Comparison of ENCODE assay signal across 9 cellular contexts in the genomic region with DNA sequence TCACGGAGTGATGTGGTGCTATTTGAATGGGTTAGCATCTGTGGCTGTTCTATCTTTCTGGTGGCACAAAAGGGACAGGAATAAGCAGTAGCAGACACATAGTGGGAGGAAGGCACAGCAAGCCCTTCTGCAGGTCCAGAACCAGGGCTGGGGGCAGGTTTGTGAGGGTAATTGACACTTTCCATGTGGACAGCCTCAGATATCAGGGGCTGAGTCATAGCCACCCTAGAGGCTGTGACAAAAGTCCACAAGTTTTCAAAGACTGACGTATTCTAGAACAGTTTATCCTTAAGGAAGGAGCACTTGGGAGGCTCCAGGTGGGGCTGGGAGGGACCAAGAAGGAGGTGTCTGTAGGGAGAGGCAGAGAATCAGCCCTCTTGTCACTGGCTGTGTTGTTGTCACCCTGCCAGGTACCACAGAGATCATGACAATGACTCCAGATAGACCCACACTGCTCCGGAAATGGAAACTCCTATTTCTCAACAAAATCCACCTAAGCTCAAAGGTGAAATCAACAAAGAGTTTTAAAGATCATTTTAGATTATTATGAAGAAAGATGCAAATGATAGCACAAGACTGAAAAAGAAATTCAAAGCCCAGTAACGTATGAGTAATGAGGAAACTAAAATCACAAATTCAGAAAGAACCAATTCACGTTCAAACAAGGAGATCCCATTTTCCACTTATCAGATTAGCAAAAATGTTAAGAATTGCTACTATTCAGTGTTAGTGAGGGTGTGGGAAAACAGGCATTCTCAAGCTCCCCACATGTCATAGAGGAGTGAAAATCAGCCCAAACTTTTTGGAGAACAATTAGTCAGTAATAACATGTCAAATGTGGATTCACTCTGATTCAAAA. TPM values are rescaled to one million over a fixed set of nuclear protein-coding genes. Genes with fewer than 3 reads are reported as not detected.
DNase-seq lines count a peak whose midpoint lies in the region; ATAC-seq and TF ChIP-seq lines count a peak whose summit lies in the region.
"Had no signal": no experiment of that assay in that cellular context is flagged by ENCODE, and none has a peak within 500 bp of the region (broad histone marks: within the 10 kb centered on the region; RNA-seq: fewer than 3 reads in every experiment).

No MANE protein-coding gene starts in this region.

- peak in 1 of 4 donors; percentile 59 for DNase-seq in body of pancreas
- DNase-seq in trophoblast cell, result peak; percentile 76 to 86
- DNase-seq in cortex of kidney (lab: John Stamatoyannopoulos, UW), result no peak
- no peak for DNase-seq in DMS153 (lab: John Stamatoyannopoulos, UW)
- DNase-seq: H7 had no signal

- peak overlapping the region; percentile 56 for H2BK120ac ChIP-seq in trophoblast cell (ENCODE audit: insufficient read depth, low read length, poor library complexity)

- WGBS in body of pancreas, 2 donors, result 40 to 54% methylated on average over 5 of the region's 5 CpGs
- WGBS in trophoblast cell (ENCODE audit: extremely low coverage, insufficient coverage, insufficient read length), result no CpG with 5 or more reads among the region's 5 CpGs

- H4K8ac ChIP-seq in trophoblast cell (ENCODE audit: low read depth, low read length), result no peak overlapping the region

- no peak overlapping the region for H2BK5ac ChIP-seq in trophoblast cell (ENCODE audit: low read depth, low read length, poor library complexity)

- no peak overlapping the region for H3K18ac ChIP-seq in trophoblast cell (ENCODE audit: low read length)

- H3K27ac ChIP-seq in HUES6 (ENCODE audit: low read depth, low read length) (peak overlapping the region; percentile 57; the same call in 1 of the 2 replicates), body of pancreas (peak overlapping the region in 3 of 4 donors; percentile 61 to 74 (median 64)), trophoblast cell (ENCODE audit: low read depth, low read length) (peak overlapping the region; percentile 57)

- ATAC-seq in GM18502 (IDR thresholded peaks at IDR 0.05; ENCODE audit: poor library complexity, unreplicated experiment) (peak; percentile 61), body of pancreas (peak; percentile 80), HG03354 (IDR thresholded peaks at IDR 0.05; ENCODE audit: poor library complexity, severe bottlenecking, unreplicated experiment) (no peak), HG02973 (IDR thresholded peaks at IDR 0.05; ENCODE audit: unreplicated experiment) (no peak)

- no peak overlapping the region for H3K4ac ChIP-seq in trophoblast cell (ENCODE audit: low read depth, low read length)

- no peak overlapping the region for H2AFZ ChIP-seq in trophoblast cell (ENCODE audit: insufficient read depth, low read length, poor library complexity)

- H3K14ac ChIP-seq in trophoblast cell (ENCODE audit: low read length), result peak overlapping the region; percentile 50

- H2AK5ac ChIP-seq in trophoblast cell (ENCODE audit: low read length), result no peak overlapping the region

- peak overlapping the region; percentile 19 for H3K4me2 ChIP-seq in trophoblast cell (ENCODE audit: low read length)

- peaks cover 3% of the 10 kb centered on the region for H3K79me1 ChIP-seq in trophoblast cell (ENCODE audit: low read length)

- H3K4me1 ChIP-seq in HUES6 (ENCODE audit: control insufficient read depth, insufficient read depth, low read length) (peaks cover 20% of the 10 kb centered on the region), body of pancreas (peaks cover 5% of the 10 kb centered on the region), trophoblast cell (ENCODE audit: control insufficient read depth in 1 of 2, insufficient read depth in 2 of 2, low read length in 2 of 2) (peaks cover 19 to 20% of the 10 kb centered on the region in 2 experiments)

- H3K36me3 ChIP-seq in HUES6 (ENCODE audit: control insufficient read depth, insufficient read depth, low read length) (no peaks in the 10 kb centered on the region), body of pancreas (replicated peaks in 1 of 2; ENCODE audit: insufficient read depth in 1 of 2, low read depth in 2 of 2) (no peaks in the 10 kb centered on the region), trophoblast cell (ENCODE audit: control insufficient read depth in 1 of 2, insufficient read depth in 2 of 2, low read length in 2 of 2) (no peaks in the 10 kb centered on the region)

- H4K12ac ChIP-seq in trophoblast cell (ENCODE audit: low read depth, low read length), result no peak overlapping the region

- H3K4me3 ChIP-seq in HUES6 (ENCODE audit: low read depth, low read length), result no peak overlapping the region
- H3K4me3 ChIP-seq in body of pancreas, result no peak overlapping the region
- H3K4me3 ChIP-seq in trophoblast cell (ENCODE audit: low read depth, low read length), result no peak overlapping the region

- TF ChIP-seq POLR2A in body of pancreas (IDR thresholded peaks at IDR 0.05), result no peak

- peak overlapping the region; percentile 84 for H2BK12ac ChIP-seq in trophoblast cell (ENCODE audit: low read length)

- H3K9me3 ChIP-seq in HUES6 (ENCODE audit: control insufficient read depth, insufficient read depth, low read depth, low read length) (no peaks in the 10 kb centered on the region), body of pancreas (no peaks in the 10 kb centered on the region), trophoblast cell (ENCODE audit: insufficient read depth, low read depth, low read length) (peaks cover 2% of the 10 kb centered on the region)

- no peak overlapping the region for H3K23ac ChIP-seq in trophoblast cell (ENCODE audit: low read length)

- intact Hi-C loops in body of pancreas (cut with DNase I), result no loop called here

- H3K79me2 ChIP-seq in trophoblast cell (ENCODE audit: control insufficient read depth, insufficient read depth, low read length, poor library complexity), result no peaks in the 10 kb centered on the region

- no peaks in the 10 kb centered on the region for H3K27me3 ChIP-seq in HUES6 (ENCODE audit: control insufficient read depth, insufficient read depth, low read length)
- no peaks in the 10 kb centered on the region for H3K27me3 ChIP-seq in body of pancreas
- no peaks in the 10 kb centered on the region for H3K27me3 ChIP-seq in trophoblast cell (ENCODE audit: insufficient read depth, low read length)

- no peak for TF ChIP-seq CTCF in body of pancreas (IDR thresholded peaks at IDR 0.05)

- H4K91ac ChIP-seq in trophoblast cell (ENCODE audit: low read depth, low read length), result peak overlapping the region; percentile 70

- H3K9ac ChIP-seq in HUES6 (ENCODE audit: low read length), result peak overlapping the region; percentile 45
- no peak overlapping the region for H3K9ac ChIP-seq in trophoblast cell (ENCODE audit: low read length)

RNA-seq across cellular contexts. Expression of a gene that starts 48.3 kb away (rescaled TPM):
- total RNA-seq in body of pancreas, result 100 to 1,000 TPM; 330 to 345 TPM
- polyA plus RNA-seq in trophoblast cell (2013), result 116 and 119 TPM in 2 replicates

Comparison
In these comparisons a context has a peak if more than half of its experiments do, and no peak if none do; other contexts are left out.
1. ATAC-seq: peak in GM18502 (single experiment) and body of pancreas (single experiment); none in HG03354 (single experiment) and HG02973 (single experiment).
2. DNase-seq: peak in trophoblast cell (2 of 2); none in cortex of kidney (single experiment) and DMS153 (single experiment).
3. Peak in every context shown above with its lines, with median percentiles within 50 percentile points of each other: H3K27ac ChIP-seq.